In genomic region chr21:45156459-45156858, GRCh38 we compare ENCODE assay signal across 17 cellular contexts.
"Had no signal": no experiment of that assay in that cellular context is flagged by ENCODE, and none has a peak within 500 bp of the region (broad histone marks: within the 10 kb centered on the region; RNA-seq: fewer than 3 reads in every experiment).

No MANE protein-coding gene starts in this region.

- ATAC-seq: esophagus mucosa; heart left ventricle; lower lobe of right lung; natural killer cell; right cardiac atrium; stimulated activated effector memory CD8-positive, alpha-beta T cell treated with anti-CD3 and anti-CD28 coated beads, Interleukin-12 subunit alpha, Interleukin-12 subunit beta, amount 100 ng/mL, for 72 hours had no signal

- H3K36me3 ChIP-seq: left ventricle myocardium inferior, lower lobe of right lung had no signal

- H3K27me3 ChIP-seq: heart left ventricle, tibial nerve had no signal

- H3K9me3 ChIP-seq: heart left ventricle, left ventricle myocardium inferior, lower lobe of right lung, tibial nerve had no signal

- H3K27ac Mint-ChIP-seq: memory B cell; mesothelial cell of epicardium; natural killer cell; stimulated activated effector memory CD8-positive, alpha-beta T cell treated with anti-CD3 and anti-CD28 coated beads, Interleukin-12 subunit alpha, Interleukin-12 subunit beta, amount 100 ng/mL, for 72 hours; stimulated activated naive CD8-positive, alpha-beta T cell treated with anti-CD3 and anti-CD28 coated beads, Interleukin-15, Interleukin-2, amounts not matched to agents 100 ng/mL and 50 ng/mL, for 24 hours had no signal

- H3K27ac ChIP-seq: heart left ventricle, left ventricle myocardium inferior, lower lobe of right lung, tibial nerve had no signal

- H3K27me3 Mint-ChIP-seq: stimulated activated naive CD8-positive, alpha-beta T cell treated with anti-CD3 and anti-CD28 coated beads, Interleukin-15, Interleukin-2, amounts not matched to agents 100 ng/mL and 50 ng/mL, for 24 hours had no signal

- H3K4me3 Mint-ChIP-seq: memory B cell; mesothelial cell of epicardium; natural killer cell; neural crest cell; stimulated activated effector memory CD8-positive, alpha-beta T cell treated with anti-CD3 and anti-CD28 coated beads, Interleukin-12 subunit alpha, Interleukin-12 subunit beta, amount 100 ng/mL, for 72 hours; stimulated activated naive CD8-positive, alpha-beta T cell treated with anti-CD3 and anti-CD28 coated beads, Interleukin-15, Interleukin-2, amounts not matched to agents 100 ng/mL and 50 ng/mL, for 24 hours had no signal

- H3K4me3 ChIP-seq: heart left ventricle, left ventricle myocardium inferior, lower lobe of right lung, smooth muscle cell, tibial nerve had no signal

- DNase-seq: cerebellar nuclear complex; effector CD4-positive, alpha-beta T cell; heart left ventricle; left ventricle myocardium inferior; lower lobe of right lung; natural killer cell; posterior cingulate gyrus; right cardiac atrium; stimulated activated CD4-positive, alpha-beta T cell treated with anti-CD3 and anti-CD28 coated beads, Interleukin-2, amount 100 ng/mL, for 48 hours had no signal

- H3K9me3 Mint-ChIP-seq: mesothelial cell of epicardium; stimulated activated effector memory CD8-positive, alpha-beta T cell treated with anti-CD3 and anti-CD28 coated beads, Interleukin-12 subunit alpha, Interleukin-12 subunit beta, amount 100 ng/mL, for 72 hours; stimulated activated naive CD8-positive, alpha-beta T cell treated with anti-CD3 and anti-CD28 coated beads, Interleukin-15, Interleukin-2, amounts not matched to agents 100 ng/mL and 50 ng/mL, for 24 hours had no signal

- H3K36me3 Mint-ChIP-seq: mesothelial cell of epicardium; natural killer cell; stimulated activated effector memory CD8-positive, alpha-beta T cell treated with anti-CD3 and anti-CD28 coated beads, Interleukin-12 subunit alpha, Interleukin-12 subunit beta, amount 100 ng/mL, for 72 hours had no signal
